In genomic region chr2:222939208-222939846, GRCh38 we compare ENCODE assay signal across 8 cellular contexts.
DNase-seq lines count a peak whose midpoint lies in the region; ATAC-seq and FAIRE-seq lines count a peak whose summit lies in the region.

No MANE protein-coding gene starts in this region.

- POLR2A ChIA-PET in activated naive CD8-positive, alpha-beta T cell treated with anti-CD3 and anti-CD28 coated beads, Interleukin-2, amount 10 ng/mL, durations not matched to agents 7 days and 5 days (lab: Charles Lee), result no interaction called here

- H3K36me3 Mint-ChIP-seq in activated naive CD8-positive, alpha-beta T cell treated with anti-CD3 and anti-CD28 coated beads, Interleukin-2, amount 10 ng/mL, durations not matched to agents 7 days and 5 days, result peaks cover 41% of the 10 kb centered on the region

- ATAC-seq in GM21390 (IDR thresholded peaks at IDR 0.05; ENCODE audit: unreplicated experiment), result peak; percentile 51
- peak; percentile 95 for ATAC-seq in activated naive CD8-positive, alpha-beta T cell treated with anti-CD3 and anti-CD28 coated beads, Interleukin-2, amount 10 ng/mL, durations not matched to agents 7 days and 5 days (ENCODE audit: low read depth)

- H3K4me1 Mint-ChIP-seq in activated naive CD8-positive, alpha-beta T cell treated with anti-CD3 and anti-CD28 coated beads, Interleukin-2, amount 10 ng/mL, durations not matched to agents 7 days and 5 days, result peaks cover 2% of the 10 kb centered on the region

- peak; percentile 17 for DNase-seq in G401 (ENCODE audit: low spot score)
- DNase-seq in HTR-8/SVneo (ENCODE audit: insufficient read length, low spot score), result peak; percentile 27
- DNase-seq in SKM-1 (lab: John Stamatoyannopoulos, UW; ENCODE audit: unreplicated experiment), result peak; percentile 61
- DNase-seq in activated naive CD8-positive, alpha-beta T cell treated with anti-CD3 and anti-CD28 coated beads, Interleukin-2, amount 10 ng/mL, durations not matched to agents 7 days and 5 days, result peak; percentile 40
- DNase-seq in iPS DF 19.7 (ENCODE audit: low read depth, low spot score), result peak; percentile 45
- peak; percentile 57 to 69 for DNase-seq in stimulated activated CD4-positive, alpha-beta T cell treated with anti-CD3 and anti-CD28 coated beads, Interleukin-2, amount 100 ng/mL, for 24 hours
- no peak for DNase-seq in cerebellar nuclear complex (lab: John Stamatoyannopoulos, UW)

- peaks cover 2% of the 10 kb centered on the region for H3K9me3 Mint-ChIP-seq in activated naive CD8-positive, alpha-beta T cell treated with anti-CD3 and anti-CD28 coated beads, Interleukin-2, amount 10 ng/mL, durations not matched to agents 7 days and 5 days

- FAIRE-seq in HTR-8/SVneo (lab: Jason Lieb, UNC), result no peak

- no peak overlapping the region for H3K4me3 Mint-ChIP-seq in activated naive CD8-positive, alpha-beta T cell treated with anti-CD3 and anti-CD28 coated beads, Interleukin-2, amount 10 ng/mL, durations not matched to agents 7 days and 5 days

- in situ Hi-C loops in G401 (cut with HindIII; ENCODE audit: low sequenced_read_pairs), result no loop called here

- H3K27ac Mint-ChIP-seq in activated naive CD8-positive, alpha-beta T cell treated with anti-CD3 and anti-CD28 coated beads, Interleukin-2, amount 10 ng/mL, durations not matched to agents 7 days and 5 days, result no peak overlapping the region

- H3K27me3 Mint-ChIP-seq in activated naive CD8-positive, alpha-beta T cell treated with anti-CD3 and anti-CD28 coated beads, Interleukin-2, amount 10 ng/mL, durations not matched to agents 7 days and 5 days, result no peaks in the 10 kb centered on the region

Comparison
In these comparisons a context has a peak if more than half of its experiments do, and no peak if none do; other contexts are left out.
1. DNase-seq: peak in G401 (single experiment), HTR-8/SVneo (single experiment), SKM-1 (single experiment), activated naive CD8-positive, alpha-beta T cell treated with anti-CD3 and anti-CD28 coated beads, Interleukin-2, amount 10 ng/mL, durations not matched to agents 7 days and 5 days (single experiment), iPS DF 19.7 (single experiment) and stimulated activated CD4-positive, alpha-beta T cell treated with anti-CD3 and anti-CD28 coated beads, Interleukin-2, amount 100 ng/mL, for 24 hours (2 of 2); none in cerebellar nuclear complex (0 of 2).